ENCODE assay signal across 1 cellular context in the genomic region with DNA sequence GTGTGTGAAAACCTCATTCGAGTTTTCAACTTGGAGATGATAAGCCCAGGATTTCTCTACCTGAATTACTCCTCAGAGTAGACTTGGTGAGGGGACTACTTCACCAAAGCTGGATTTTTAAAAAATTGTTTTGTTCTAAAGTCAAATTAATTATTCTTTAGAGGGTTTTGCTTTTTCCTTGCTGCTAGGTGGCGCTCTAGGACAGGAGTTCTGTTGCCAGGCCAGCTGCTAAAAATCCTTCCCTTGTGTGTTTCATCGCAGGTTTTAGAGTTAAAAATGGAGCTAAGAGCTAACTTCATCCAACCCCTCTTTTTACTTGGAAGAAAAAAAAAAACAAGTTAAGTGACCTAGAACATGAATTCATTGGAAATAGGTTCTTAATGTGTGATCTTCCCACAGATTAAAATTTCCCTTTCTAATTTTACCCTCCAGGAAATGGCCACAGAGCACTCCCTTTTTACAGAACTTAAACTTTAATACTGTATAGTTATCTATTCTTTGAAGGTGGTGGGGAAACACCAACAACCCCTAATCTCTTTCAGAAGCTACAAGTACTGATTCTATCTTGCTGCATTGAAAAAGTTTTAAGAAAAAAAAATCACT.
TF ChIP-seq lines count a peak whose summit lies in the region.

No MANE protein-coding gene starts in this region.

TF ChIP-seq in GM12878, 131 proteins besides CTCF, POLR2A, EP300 and RAD21 (continued from another document):
- TF ChIP-seq RELB (IDR thresholded peaks at IDR 0.05; ENCODE audit: low read depth) (no peak), SMC3 (IDR thresholded peaks at IDR 0.05; ENCODE audit: borderline replicate concordance, low read length) (peak; percentile 82), GABPA (IDR thresholded peaks at IDR 0.05; ENCODE audit: low read depth) (no peak), SRF (IDR thresholded peaks at IDR 0.05; ENCODE audit: low read depth in 2 of 2, low read length in 2 of 2) (no peak), TCF12 (IDR thresholded peaks at IDR 0.05; ENCODE audit: low read depth, low read length) (0 out of 2 replicates have a peak, but pooled peaks have one; percentile 26), ZSCAN29 (IDR thresholded peaks at IDR 0.05) (no peak), NR2F1 (conservative IDR thresholded peaks at IDR 0.05) (no peak), BCL11A (IDR thresholded peaks at IDR 0.05; ENCODE audit: low read depth, low read length) (no peak), ATF2 (IDR thresholded peaks at IDR 0.05; ENCODE audit: low read length) (no peak), SIX5 (IDR thresholded peaks at IDR 0.05; ENCODE audit: low read depth, low read length, severe bottlenecking) (no peak)
- TF ChIP-seq, protein P1, sequence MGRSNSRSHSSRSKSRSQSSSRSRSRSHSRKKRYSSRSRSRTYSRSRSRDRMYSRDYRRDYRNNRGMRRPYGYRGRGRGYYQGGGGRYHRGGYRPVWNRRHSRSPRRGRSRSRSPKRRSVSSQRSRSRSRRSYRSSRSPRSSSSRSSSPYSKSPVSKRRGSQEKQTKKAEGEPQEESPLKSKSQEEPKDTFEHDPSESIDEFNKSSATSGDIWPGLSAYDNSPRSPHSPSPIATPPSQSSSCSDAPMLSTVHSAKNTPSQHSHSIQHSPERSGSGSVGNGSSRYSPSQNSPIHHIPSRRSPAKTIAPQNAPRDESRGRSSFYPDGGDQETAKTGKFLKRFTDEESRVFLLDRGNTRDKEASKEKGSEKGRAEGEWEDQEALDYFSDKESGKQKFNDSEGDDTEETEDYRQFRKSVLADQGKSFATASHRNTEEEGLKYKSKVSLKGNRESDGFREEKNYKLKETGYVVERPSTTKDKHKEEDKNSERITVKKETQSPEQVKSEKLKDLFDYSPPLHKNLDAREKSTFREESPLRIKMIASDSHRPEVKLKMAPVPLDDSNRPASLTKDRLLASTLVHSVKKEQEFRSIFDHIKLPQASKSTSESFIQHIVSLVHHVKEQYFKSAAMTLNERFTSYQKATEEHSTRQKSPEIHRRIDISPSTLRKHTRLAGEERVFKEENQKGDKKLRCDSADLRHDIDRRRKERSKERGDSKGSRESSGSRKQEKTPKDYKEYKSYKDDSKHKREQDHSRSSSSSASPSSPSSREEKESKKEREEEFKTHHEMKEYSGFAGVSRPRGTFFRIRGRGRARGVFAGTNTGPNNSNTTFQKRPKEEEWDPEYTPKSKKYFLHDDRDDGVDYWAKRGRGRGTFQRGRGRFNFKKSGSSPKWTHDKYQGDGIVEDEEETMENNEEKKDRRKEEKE (IDR thresholded peaks at IDR 0.05): no peak
TF ChIP-seq in GM12878: peak in this region for 2.
